In the genomic region with DNA sequence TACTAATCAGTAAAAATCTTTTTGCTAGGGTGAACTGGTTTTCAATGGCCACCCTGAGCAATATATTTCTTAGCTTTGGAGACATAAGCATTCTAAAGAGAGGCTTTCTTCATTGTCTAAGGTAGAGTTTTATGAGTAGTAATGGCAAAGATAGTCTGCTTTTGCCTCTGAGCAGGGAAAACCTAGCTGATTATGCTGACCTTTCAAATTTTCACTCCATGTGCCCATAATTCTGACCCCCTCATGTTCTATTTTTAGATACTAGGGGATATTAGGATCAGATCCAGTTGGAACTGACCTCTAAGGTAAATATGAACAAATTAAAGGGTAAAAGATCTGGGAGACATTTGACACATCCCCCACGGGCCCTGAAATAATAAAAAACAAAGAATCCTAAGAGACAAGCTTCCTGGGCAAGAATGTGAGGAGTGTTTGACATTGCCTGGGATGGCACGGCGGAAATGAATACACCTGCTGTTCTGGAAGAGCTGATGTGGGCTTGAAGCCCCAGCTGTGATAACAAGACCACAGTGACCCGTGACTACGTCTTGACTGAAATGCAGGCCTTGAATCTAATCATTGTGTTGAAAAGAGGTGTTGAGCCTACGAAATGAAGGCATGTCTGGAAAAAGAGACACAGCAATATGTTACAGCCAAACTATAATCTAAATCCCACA, we compare ENCODE assay signal across 19 cellular contexts.
"Had no signal": no experiment of that assay in that cellular context is flagged by ENCODE, and none has a peak within 500 bp of the region (broad histone marks: within the 10 kb centered on the region; RNA-seq: fewer than 3 reads in every experiment).

No MANE protein-coding gene starts in this region.

- H3K4me1 ChIP-seq: esophagus squamous epithelium, foreskin keratinocyte, suprapubic skin, thyroid gland, uterus had no signal

- H3K4me2 ChIP-seq: hepatocyte had no signal

- H3K9me3 ChIP-seq: esophagus squamous epithelium, suprapubic skin, thyroid gland, uterus had no signal

- ATAC-seq: foreskin keratinocyte; left cardiac atrium; left ventricle myocardium superior; natural killer cell treated with Interleukin-12 subunit alpha and Interleukin-12 subunit beta and Interleukin-15 and Interleukin-18, amount 100 ng/mL, for 72 hours; stimulated activated naive CD8-positive, alpha-beta T cell treated with anti-CD3 and anti-CD28 coated beads, Interleukin-15, Interleukin-2, amounts not matched to agents 100 U/mL and 50 U/mL, for 24 hours had no signal

- FAIRE-seq: colon, kidney, small intestine had no signal

- H3K36me3 ChIP-seq: esophagus squamous epithelium, suprapubic skin, thyroid gland, uterus had no signal

- H3K4me3 ChIP-seq: esophagus squamous epithelium, hepatocyte, lung, suprapubic skin, thyroid gland, uterus had no signal

- H3K79me2 ChIP-seq: hepatocyte had no signal

- H3K27ac ChIP-seq: esophagus squamous epithelium, foreskin keratinocyte, hepatocyte, suprapubic skin, thyroid gland, uterus had no signal

- DNase-seq: esophagus squamous epithelium; foreskin keratinocyte; head of caudate nucleus; kidney; left cardiac atrium; left ventricle myocardium superior; mesenchymal stem cell; midbrain; posterior cingulate gyrus; small intestine; stimulated activated CD4-positive, alpha-beta T cell treated with anti-CD3 and anti-CD28 coated beads, Interleukin-2, amount 100 ng/mL, for 48 hours; stimulated activated naive CD8-positive, alpha-beta T cell treated with anti-CD3 and anti-CD28 coated beads, Interleukin-15, Interleukin-2, amounts not matched to agents 100 U/mL and 50 U/mL, for 24 hours; thyroid gland; uterus had no signal

- H3K27me3 ChIP-seq: esophagus squamous epithelium, foreskin keratinocyte, hepatocyte, suprapubic skin, thyroid gland, uterus had no signal

- H2AFZ ChIP-seq: hepatocyte had no signal
